ENCODE assay signal across 12 cellular contexts in the genomic region with DNA sequence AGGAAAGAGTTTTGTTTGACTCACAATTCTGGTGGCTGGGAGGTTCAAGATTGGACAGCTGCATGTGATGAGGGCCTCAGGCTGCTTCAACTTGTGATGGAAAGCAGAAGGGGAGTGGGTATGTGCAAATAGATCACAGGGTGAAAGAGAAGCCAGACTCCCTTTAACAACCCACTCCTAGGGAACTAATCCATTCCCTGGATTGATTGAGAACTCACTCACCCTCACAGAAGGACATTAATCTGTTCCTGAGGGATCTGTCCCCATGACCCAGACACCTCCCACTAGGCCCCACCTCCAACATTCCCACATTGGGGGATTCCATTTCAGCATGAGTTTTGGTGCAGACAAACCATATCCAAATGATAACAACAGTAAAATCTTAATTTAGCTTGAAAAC. TPM values are rescaled to one million over a fixed set of nuclear protein-coding genes. Genes with fewer than 3 reads are reported as not detected.
DNase-seq lines count a peak whose midpoint lies in the region; ATAC-seq, FAIRE-seq and TF ChIP-seq lines count a peak whose summit lies in the region.
"Had no signal": no experiment of that assay in that cellular context is flagged by ENCODE, and none has a peak within 500 bp of the region (broad histone marks: within the 10 kb centered on the region; RNA-seq: fewer than 3 reads in every experiment).

No MANE protein-coding gene starts in this region.

- intact Hi-C loops in left colon (cut with DNase I, micrococcal nuclease) = no loop called here

- FAIRE-seq in H54 (lab: Jason Lieb, UNC) = no peak

- no peaks in the 10 kb centered on the region for H3K27me3 ChIP-seq in WERI-Rb-1 (ENCODE audit: insufficient read depth, low read depth, severe bottlenecking)
- H3K27me3 ChIP-seq in MG63 = no peaks in the 10 kb centered on the region
- H3K27me3 ChIP-seq: BE2C had no signal

- peaks cover 23% of the 10 kb centered on the region for H3K4me1 Mint-ChIP-seq in nephron progenitor cell

- H3K9me3 ChIP-seq in WERI-Rb-1 (ENCODE audit: severe bottlenecking) = no peaks in the 10 kb centered on the region
- no peaks in the 10 kb centered on the region for H3K9me3 ChIP-seq in MG63
- H3K9me3 ChIP-seq: A549, BE2C had no signal

- H3K36me3 Mint-ChIP-seq in nephron progenitor cell (ENCODE audit: low read depth) = no peaks in the 10 kb centered on the region
- H3K36me3 Mint-ChIP-seq: CD8-positive, alpha-beta T cell had no signal

- H3K9me3 Mint-ChIP-seq in nephron progenitor cell = no peaks in the 10 kb centered on the region
- H3K9me3 Mint-ChIP-seq: CD8-positive, alpha-beta T cell had no signal

- TF ChIP-seq POLR2A in H54 (IDR thresholded peaks at IDR 0.05; ENCODE audit: low read depth, low read length) = no peak

- peak overlapping the region; percentile 37 for H3K27ac ChIP-seq in WERI-Rb-1
- H3K27ac ChIP-seq: A549, C4-2B, HL-60 had no signal

- H3K4me3 ChIP-seq in WERI-Rb-1 (ENCODE audit: low read depth, low read length) (no peak overlapping the region), MG63 (no peak overlapping the region)
- H3K4me3 ChIP-seq: A549 had no signal

- ATAC-seq in left colon = peak; percentile 14

- peaks cover 23% of the 10 kb centered on the region for H3K27me3 Mint-ChIP-seq in nephron progenitor cell (ENCODE audit: low read depth, poor library complexity)

- no peak for TF ChIP-seq CTCF in WERI-Rb-1 (IDR thresholded peaks at IDR 0.05; ENCODE audit: low read depth, low read length)
- no peak for TF ChIP-seq CTCF in nephron progenitor cell (IDR thresholded peaks at IDR 0.05)

- H3K27ac Mint-ChIP-seq in nephron progenitor cell = no peak overlapping the region
- H3K27ac Mint-ChIP-seq: CD8-positive, alpha-beta T cell had no signal

- no peak overlapping the region for H3K4me3 Mint-ChIP-seq in nephron progenitor cell
- H3K4me3 Mint-ChIP-seq: CD8-positive, alpha-beta T cell had no signal

- DNase-seq in NAMALWA (ENCODE audit: low spot score) (peak; percentile 12), WERI-Rb-1 (peak; percentile 71), left colon (no peak), nephron progenitor cell (no peak), MG63 (no peak), MV-4-11 (lab: John Stamatoyannopoulos, UW) (no peak), H54 (ENCODE audit: insufficient read length, low spot score) (no peak)

- H3K36me3 ChIP-seq in WERI-Rb-1 (no peaks in the 10 kb centered on the region), MG63 (no peaks in the 10 kb centered on the region)
- H3K36me3 ChIP-seq: BE2C had no signal

RNA-seq across cellular contexts. Expression of a gene that starts 25.6 kb away (rescaled TPM):
- total RNA-seq in left colon = 1 to 10 TPM; 5.2 to 8.9 TPM
- total RNA-seq in MG63 (2014; rRNA removed; shearing (Covaris generic); ENCODE audit: low replicate concordance) = 83.6 and 111 TPM in 2 replicates

RNA-seq across cellular contexts. Expression of a gene that starts 32.3 kb away (rescaled TPM):
- 100 to 1,000 TPM in 1 of 2 donors, 10 to 100 TPM in 1; 71.0 to 104 TPM for total RNA-seq in left colon
- 15.4 and 20.3 TPM in 2 replicates for total RNA-seq in MG63 (2014; rRNA removed; shearing (Covaris generic); ENCODE audit: low replicate concordance)

Comparison
In these comparisons a context has a peak if more than half of its experiments do, and no peak if none do; other contexts are left out.
1. DNase-seq: peak in NAMALWA (single experiment) and WERI-Rb-1 (single experiment); none in left colon (0 of 2), nephron progenitor cell (single experiment), MG63 (single experiment), MV-4-11 (single experiment) and H54 (single experiment).